In genomic region chr7:94395141-94396041, GRCh38 we compare ENCODE assay signal across 8 cellular contexts. TPM values are rescaled to one million over a fixed set of nuclear protein-coding genes. Genes with fewer than 3 reads are reported as not detected.
A peak's percentile ranks its signal among the peaks of the same experiment; 100 is the strongest.
DNase-seq lines count a peak whose midpoint lies in the region; ATAC-seq, FAIRE-seq and TF ChIP-seq lines count a peak whose summit lies in the region.

No MANE protein-coding gene starts in this region.

- H3K9me3 ChIP-seq in SJCRH30 (replicated peaks) (0 out of 2 replicates have a peak, but pooled peaks cover under 1% of the 10 kb centered on the region), left lung (no peaks in the 10 kb centered on the region), testis (no peaks in the 10 kb centered on the region)

- peak; percentile 80 for ATAC-seq in left lung

- 3 to 4% methylated on average over 14 of the region's 14 CpGs for WGBS in testis, 2 donors

- no peaks in the 10 kb centered on the region for H3K27me3 ChIP-seq in SJCRH30
- H3K27me3 ChIP-seq in left lung, result peaks cover 0 to 28% of the 10 kb centered on the region in 2 donors
- H3K27me3 ChIP-seq in testis, result no peaks in the 10 kb centered on the region

- intact Hi-C loops in left lung (cut with DNase I), result loop anchor here in 1 of 2 donors (5.0 kb wide), 1 partner anchor 98 kb away; no protein-coding TSS in a partner anchor
- intact Hi-C loops in testis (cut with DNase I; ENCODE audit: low total_unique reads), result loop anchor here (5.0 kb wide), 1 partner anchor 98 kb away; no protein-coding TSS in a partner anchor

- CTCF ChIA-PET in HEK293T (lab: Yijun Ruan, JAX), result interaction anchor here (0.6 to 1.6 kb wide), 8 partner anchors 27 to 1141 kb away, joined by 3 to 16 read pairs (median 6); no protein-coding TSS in a partner anchor

- POLR2A ChIA-PET in HEK293T (lab: Yijun Ruan, JAX), result no interaction called here

- H3K36me3 ChIP-seq in SJCRH30 (no peaks in the 10 kb centered on the region), left lung (no peaks in the 10 kb centered on the region), testis (ENCODE audit: low read depth, missing control alignments) (no peaks in the 10 kb centered on the region)

- peaks cover 13% of the 10 kb centered on the region for H3K4me1 ChIP-seq in SJCRH30
- H3K4me1 ChIP-seq in left lung, result peaks cover 0 to 4% of the 10 kb centered on the region in 2 donors
- H3K4me1 ChIP-seq in testis, result peaks cover 24% of the 10 kb centered on the region

- FAIRE-seq in A204.1 (lab: Jason Lieb, UNC), result peak; percentile 64

- H3K27ac ChIP-seq in SJCRH30 (no peak overlapping the region), left lung (peak overlapping the region; percentile 63 to 91), testis (peak overlapping the region; percentile 78 to 91)

- no peak overlapping the region for H3K4me3 ChIP-seq in LNCaP clone FGC (ENCODE audit: low read depth, low read length)
- no peak overlapping the region for H3K4me3 ChIP-seq in SJCRH30
- H3K4me3 ChIP-seq in left lung, result peak overlapping the region; percentile 31 to 38
- peak overlapping the region; percentile 73 to 74 for H3K4me3 ChIP-seq in testis

- DNase-seq in GM10266 (ENCODE audit: extremely low spot score) (peak; percentile 78), HEK293T (ENCODE audit: extremely low spot score) (peak; percentile 70), LNCaP clone FGC (ENCODE audit: low read depth) (peak; percentile 30), SJCRH30 (peak; percentile 55 to 86), dedifferentiated amniotic fluid mesenchymal stem cell (ENCODE audit: extremely low spot score) (peak; percentile 81), left lung (no peak), testis (peak; percentile 83)

- TF ChIP-seq POLR2A in testis (IDR thresholded peaks at IDR 0.05), result no peak

- peak; percentile 66 for TF ChIP-seq CTCF in GM10266 (IDR thresholded peaks at IDR 0.05; ENCODE audit: control insufficient read depth, insufficient read depth, low read depth, missing control alignments)
- TF ChIP-seq CTCF in LNCaP clone FGC (IDR thresholded peaks at IDR 0.05; ENCODE audit: control insufficient read depth, extremely low read depth, insufficient read depth), result peak; percentile 78
- TF ChIP-seq CTCF in left lung (IDR thresholded peaks at IDR 0.05), result peak; percentile 56 to 67
- peak; percentile 86 to 94 (median 90) for TF ChIP-seq CTCF in testis (IDR thresholded peaks at IDR 0.05)

TF ChIP-seq in HEK293T, 16 proteins besides CTCF, POLR2A, EP300 and RAD21:
- TF ChIP-seq CTBP1 (IDR thresholded peaks at IDR 0.05; ENCODE audit: borderline replicate concordance) (no peak), HDGF (IDR thresholded peaks at IDR 0.05; ENCODE audit: borderline replicate concordance) (no peak), SP1 (IDR thresholded peaks at IDR 0.05) (no peak), FOXM1 (IDR thresholded peaks at IDR 0.05; ENCODE audit: borderline replicate concordance) (no peak), ZNF384 (IDR thresholded peaks at IDR 0.05) (no peak), ELF4 (IDR thresholded peaks at IDR 0.05) (no peak), BHLHE40 (IDR thresholded peaks at IDR 0.05; ENCODE audit: borderline replicate concordance) (no peak), ARNT (IDR thresholded peaks at IDR 0.05) (no peak), LEF1 (IDR thresholded peaks at IDR 0.05; ENCODE audit: borderline replicate concordance) (no peak), FOXA1 (IDR thresholded peaks at IDR 0.05) (no peak), SUZ12 (IDR thresholded peaks at IDR 0.05) (no peak), TARDBP (IDR thresholded peaks at IDR 0.05) (no peak), NFRKB (IDR thresholded peaks at IDR 0.05) (no peak), FOXK2 (IDR thresholded peaks at IDR 0.05) (no peak), L3MBTL2 (conservative IDR thresholded peaks at IDR 0.05) (no peak)
- TF ChIP-seq, protein P1, sequence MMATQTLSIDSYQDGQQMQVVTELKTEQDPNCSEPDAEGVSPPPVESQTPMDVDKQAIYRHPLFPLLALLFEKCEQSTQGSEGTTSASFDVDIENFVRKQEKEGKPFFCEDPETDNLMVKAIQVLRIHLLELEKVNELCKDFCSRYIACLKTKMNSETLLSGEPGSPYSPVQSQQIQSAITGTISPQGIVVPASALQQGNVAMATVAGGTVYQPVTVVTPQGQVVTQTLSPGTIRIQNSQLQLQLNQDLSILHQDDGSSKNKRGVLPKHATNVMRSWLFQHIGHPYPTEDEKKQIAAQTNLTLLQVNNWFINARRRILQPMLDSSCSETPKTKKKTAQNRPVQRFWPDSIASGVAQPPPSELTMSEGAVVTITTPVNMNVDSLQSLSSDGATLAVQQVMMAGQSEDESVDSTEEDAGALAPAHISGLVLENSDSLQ (IDR thresholded peaks at IDR 0.05), result no peak

RNA-seq across cellular contexts. Expression of gene COL1A2, which starts 0.7 kb away (rescaled TPM):
- 0.12 and 0.20 TPM in 2 replicates for total RNA-seq in SJCRH30 (2014; rRNA removed; shearing (Covaris generic))
- 1,000 to 10,000 TPM in 1 of 2 donors, 100 to 1,000 TPM in 1; 859 to 3,050 TPM for total RNA-seq in left lung
- 100 to 1,000 TPM; 465 to 866 TPM for total RNA-seq in testis
- 979 TPM for polyA plus RNA-seq in testis (ENCODE audit: insufficient read depth, low read depth, low replicate concordance)

Comparison
In these comparisons a context has a peak if more than half of its experiments do, and no peak if none do; other contexts are left out.
1. DNase-seq: peak in GM10266 (single experiment), HEK293T (single experiment), LNCaP clone FGC (single experiment), SJCRH30 (2 of 2), dedifferentiated amniotic fluid mesenchymal stem cell (single experiment) and testis (single experiment); none in left lung (0 of 2).
2. H3K4me3 ChIP-seq: peak in left lung (2 of 2) and testis (2 of 2); none in LNCaP clone FGC (single experiment) and SJCRH30 (single experiment).
3. RNA of gene COL1A2, which starts 0.7 kb away (total RNA-seq): 859 to 3,050 TPM in left lung and 465 to 866 TPM in testis; 0.12 to 0.20 TPM in SJCRH30; every median in the first group is over 100 times any median in the second.
4. Peak in every context shown above with its lines, with median percentiles within 50 percentile points of each other: CTCF ChIP-seq.